Comparison of ENCODE assay signal across 1 cellular context in genomic region chr22:41308544-41308947, GRCh38.
A peak's percentile ranks its signal among the peaks of the same experiment; 100 is the strongest.
TF ChIP-seq lines count a peak whose summit lies in the region.

No MANE protein-coding gene starts in this region.

TF ChIP-seq in IMR-90, 13 proteins besides CTCF, POLR2A, EP300 and RAD21:
- TF ChIP-seq USF2 (IDR thresholded peaks at IDR 0.05; ENCODE audit: low read depth, low read length) (no peak), CEBPB (IDR thresholded peaks at IDR 0.05; ENCODE audit: low read depth, low read length) (peak; percentile 62), FOS (IDR thresholded peaks at IDR 0.05; ENCODE audit: low read depth, low read length) (no peak), MXI1 (IDR thresholded peaks at IDR 0.05; ENCODE audit: borderline replicate concordance, low read depth, low read length) (no peak)
